16 cellular contexts compared by ENCODE assay signal in genomic region chr9:96363175-96363967, GRCh38. TPM values are rescaled to one million over a fixed set of nuclear protein-coding genes. Genes with fewer than 3 reads are reported as not detected.
DNase-seq lines count a peak whose midpoint lies in the region; ATAC-seq, FAIRE-seq and TF ChIP-seq lines count a peak whose summit lies in the region.
"Had no signal": no experiment of that assay in that cellular context is flagged by ENCODE, and none has a peak within 500 bp of the region (broad histone marks: within the 10 kb centered on the region; RNA-seq: fewer than 3 reads in every experiment).

No MANE protein-coding gene starts in this region.

- POLR2A ChIA-PET in Caco-2 (lab: Charles Lee): no interaction called here

- H3K27me3 Mint-ChIP-seq in Caco-2 (ENCODE audit: insufficient read depth, unreplicated experiment) (no peaks in the 10 kb centered on the region), astrocyte (ENCODE audit: low read depth, unreplicated experiment) (no peaks in the 10 kb centered on the region)
- H3K27me3 Mint-ChIP-seq: CD4-positive, alpha-beta T cell had no signal

- H3K4me3 Mint-ChIP-seq in Caco-2 (ENCODE audit: unreplicated experiment) (no peak overlapping the region), astrocyte (ENCODE audit: unreplicated experiment) (no peak overlapping the region)
- H3K4me3 Mint-ChIP-seq: CD4-positive, alpha-beta T cell had no signal

- no peak overlapping the region for H2AFZ ChIP-seq in astrocyte (ENCODE audit: low read depth, low read length)

- H3K4me1 ChIP-seq in Caco-2: 0 out of 2 replicates have a peak, but pooled peaks cover 8% of the 10 kb centered on the region
- no peaks in the 10 kb centered on the region for H3K4me1 ChIP-seq in astrocyte (ENCODE audit: insufficient read depth, low read length)
- no peaks in the 10 kb centered on the region for H3K4me1 ChIP-seq in esophagus muscularis mucosa
- H3K4me1 ChIP-seq: Peyer's patch had no signal

- H3K4me2 ChIP-seq in astrocyte (ENCODE audit: low read length): no peak overlapping the region

- no peak for TF ChIP-seq EP300 in esophagus muscularis mucosa (IDR thresholded peaks at IDR 0.05)

- ATAC-seq in HG03097 (IDR thresholded peaks at IDR 0.05; ENCODE audit: low FRiP score, unreplicated experiment) (no peak), GM18505 (IDR thresholded peaks at IDR 0.05; ENCODE audit: unreplicated experiment) (no peak), HG02759 (IDR thresholded peaks at IDR 0.05; ENCODE audit: unreplicated experiment) (no peak)

- CTCF ChIA-PET in Caco-2 (lab: Charles Lee): no interaction called here

- no peaks in the 10 kb centered on the region for H3K79me2 ChIP-seq in astrocyte (ENCODE audit: insufficient read depth, low read length)

- H3K4me1 Mint-ChIP-seq in Caco-2 (ENCODE audit: low read depth, unreplicated experiment) (no peaks in the 10 kb centered on the region), astrocyte (ENCODE audit: low read depth, unreplicated experiment) (no peaks in the 10 kb centered on the region)

- H4K20me1 ChIP-seq in astrocyte (ENCODE audit: insufficient read depth, low read length): no peaks in the 10 kb centered on the region

- intact Hi-C loops in Caco-2 (cut with micrococcal nuclease; ENCODE audit: unreplicated experiment): no loop called here
- intact Hi-C loops in esophagus muscularis mucosa (cut with DNase I): no loop called here

- H3K27me3 ChIP-seq in Caco-2 (replicated peaks; ENCODE audit: control insufficient read depth, insufficient read depth, low read length): no peaks in the 10 kb centered on the region
- no peaks in the 10 kb centered on the region for H3K27me3 ChIP-seq in astrocyte (ENCODE audit: insufficient read depth, low read length)
- H3K27me3 ChIP-seq in esophagus muscularis mucosa: no peaks in the 10 kb centered on the region
- H3K27me3 ChIP-seq: Peyer's patch had no signal

- TF ChIP-seq POLR2A in esophagus muscularis mucosa (IDR thresholded peaks at IDR 0.05; ENCODE audit: low read depth): no peak
- TF ChIP-seq POLR2A in GM18505 (IDR thresholded peaks at IDR 0.05; ENCODE audit: borderline replicate concordance, extremely low read depth, insufficient read depth, insufficient read length): no peak

- BruUV-seq in Caco-2 (replicated peaks; lab: Mats Ljungman, UMichigan): TSS peak; percentile 25

- H3K9ac ChIP-seq in astrocyte (ENCODE audit: low read length): no peak overlapping the region

- no peak overlapping the region for H3K27ac Mint-ChIP-seq in Caco-2 (ENCODE audit: unreplicated experiment)
- H3K27ac Mint-ChIP-seq in astrocyte (ENCODE audit: unreplicated experiment): no peak overlapping the region
- H3K27ac Mint-ChIP-seq: CD4-positive, alpha-beta T cell had no signal

- H3K9me3 ChIP-seq in Caco-2: no peaks in the 10 kb centered on the region
- no peaks in the 10 kb centered on the region for H3K9me3 ChIP-seq in astrocyte (ENCODE audit: insufficient read depth, low read depth, low read length)
- H3K9me3 ChIP-seq in esophagus muscularis mucosa: no peaks in the 10 kb centered on the region
- H3K9me3 ChIP-seq: Peyer's patch had no signal

- no peak for DNase-seq in Caco-2
- DNase-seq in HCEC 1CT: peak; percentile 6
- no peak for DNase-seq in astrocyte (ENCODE audit: low read depth)
- peak; percentile 37 for DNase-seq in esophagus muscularis mucosa (ENCODE audit: extremely low spot score)
- DNase-seq: CD4-positive, alpha-beta T cell; COR-L47; Kasumi-1; NCI-H1417; NCI-H1694 treated with DMSO at 0.1 percent for 48 hours; NCI-H2081 treated with DMSO at 0.1 percent for 48 hours; Peyer's patch had no signal

- H3K36me3 Mint-ChIP-seq in Caco-2 (ENCODE audit: insufficient read depth, unreplicated experiment): peaks cover 61% of the 10 kb centered on the region
- H3K36me3 Mint-ChIP-seq in astrocyte (ENCODE audit: low read depth, unreplicated experiment): peaks cover 10% of the 10 kb centered on the region

- H3K9me3 Mint-ChIP-seq in Caco-2 (ENCODE audit: unreplicated experiment): no peaks in the 10 kb centered on the region
- H3K9me3 Mint-ChIP-seq in astrocyte (ENCODE audit: unreplicated experiment): no peaks in the 10 kb centered on the region
- H3K9me3 Mint-ChIP-seq: CD4-positive, alpha-beta T cell had no signal

- TF ChIP-seq CTCF in Caco-2 (IDR thresholded peaks at IDR 0.05; ENCODE audit: insufficient read depth in 1 of 2, low read depth in 1 of 2, low read length in 1 of 2, severe bottlenecking in 1 of 2, unreplicated experiment in 1 of 2) (no peak), astrocyte (IDR thresholded peaks at IDR 0.05; ENCODE audit: insufficient read depth, low read depth, low read length) (no peak), esophagus muscularis mucosa (IDR thresholded peaks at IDR 0.05) (no peak)

- FAIRE-seq in astrocyte (lab: Jason Lieb, UNC): peak; percentile 13
- FAIRE-seq: G401.6, H1 had no signal

- WGBS in esophagus muscularis mucosa: 93% methylated on average over 9 of the region's 9 CpGs

- H3K36me3 ChIP-seq in Caco-2 (ENCODE audit: control insufficient read depth, insufficient read depth, low read length) (peaks cover 1% of the 10 kb centered on the region), astrocyte (ENCODE audit: insufficient read depth, low read length) (peaks cover 9% of the 10 kb centered on the region), esophagus muscularis mucosa (peaks cover 29 to 79% (median 63%) of the 10 kb centered on the region in 4 donors)

- H3K4me3 ChIP-seq in Caco-2 (ENCODE audit: low read depth, low read length): no peak overlapping the region
- H3K4me3 ChIP-seq in astrocyte (ENCODE audit: insufficient read depth, low read depth, low read length): no peak overlapping the region
- H3K4me3 ChIP-seq in esophagus muscularis mucosa: no peak overlapping the region
- H3K4me3 ChIP-seq: Peyer's patch had no signal

- H3K27ac ChIP-seq in astrocyte (ENCODE audit: low read depth, low read length) (no peak overlapping the region), esophagus muscularis mucosa (replicated peaks in 1 of 4) (no peak overlapping the region)
- H3K27ac ChIP-seq: Peyer's patch had no signal

RNA-seq across cellular contexts. Expression of gene SLC35D2, which starts 20.1 kb away (rescaled TPM):
- total RNA-seq in Caco-2 (2022) (77.5 and 81.0 TPM in 2 replicates), astrocyte (36.6 and 37.3 TPM in 2 replicates), esophagus muscularis mucosa (10 to 100 TPM; 20.5 to 29.5 (median 21.8) TPM)

RNA-seq across cellular contexts. Expression of gene ZNF367, which starts 54.8 kb away (rescaled TPM):
- total RNA-seq in Caco-2 (2022) (9.3 and 10.0 TPM in 2 replicates), astrocyte (0.41 and 0.89 TPM in 2 replicates), esophagus muscularis mucosa (1 to 10 TPM; 2.0 to 3.4 (median 2.6) TPM)

Comparison
In these comparisons a context has a peak if more than half of its experiments do, and no peak if none do; other contexts are left out.
1. DNase-seq: peak in HCEC 1CT (single experiment) and esophagus muscularis mucosa (single experiment); none in Caco-2 (0 of 2) and astrocyte (single experiment).